10 cellular contexts compared by ENCODE assay signal in the genomic region with DNA sequence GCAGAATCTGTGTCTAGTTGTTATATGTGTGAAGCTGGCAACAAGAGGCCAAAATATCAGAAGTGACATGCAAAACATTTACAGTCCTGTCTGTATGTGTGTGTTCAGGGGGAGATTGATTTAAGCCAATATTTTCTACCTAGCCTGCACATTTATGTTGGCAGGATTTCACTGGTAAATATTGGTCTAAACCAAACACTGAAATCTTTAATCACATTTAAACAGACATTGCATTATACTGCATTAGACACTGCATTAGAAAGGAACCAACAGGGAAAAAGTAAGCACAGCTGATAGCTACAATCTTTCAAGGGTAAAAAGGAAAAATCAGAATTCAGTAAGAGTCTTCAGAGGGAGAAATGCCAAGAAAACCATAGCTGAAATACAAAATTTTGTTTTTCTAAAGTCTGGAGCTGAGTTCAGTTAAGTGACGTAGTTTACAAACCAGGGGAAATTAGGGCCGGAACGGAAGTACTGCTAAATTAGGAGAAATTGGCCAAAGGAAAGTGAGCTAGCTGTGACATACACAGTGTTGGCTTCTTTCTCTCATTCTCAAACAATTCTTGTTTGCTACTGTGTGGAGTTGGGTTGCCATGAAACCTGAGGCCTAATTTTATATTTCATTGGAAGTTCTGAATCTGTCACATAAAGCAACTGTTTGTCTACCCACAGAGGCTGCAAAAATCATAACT.
DNase-seq lines count a peak whose midpoint lies in the region; ATAC-seq and FAIRE-seq lines count a peak whose summit lies in the region.
"Had no signal": no experiment of that assay in that cellular context is flagged by ENCODE, and none has a peak within 500 bp of the region (broad histone marks: within the 10 kb centered on the region; RNA-seq: fewer than 3 reads in every experiment).

No MANE protein-coding gene starts in this region.

- peaks cover 0 to 4% (median 0%) of the 10 kb centered on the region in 5 donors for H3K9me3 ChIP-seq in subcutaneous abdominal adipose tissue (ENCODE audit: control insufficient read depth in 5 of 5, low read length in 5 of 5)

- no peaks in the 10 kb centered on the region for H3K9me3 Mint-ChIP-seq in activated T-helper 17 cell treated with anti-CD3 and anti-CD28 coated beads, Interleukin-2, amount 50 U/mL, for 72 hours

- H3K36me3 Mint-ChIP-seq in activated T-helper 17 cell treated with anti-CD3 and anti-CD28 coated beads, Interleukin-2, amount 50 U/mL, for 72 hours (ENCODE audit: low read depth): no peaks in the 10 kb centered on the region

- H3K27me3 Mint-ChIP-seq in activated T-helper 17 cell treated with anti-CD3 and anti-CD28 coated beads, Interleukin-2, amount 50 U/mL, for 72 hours: no peaks in the 10 kb centered on the region

- H3K27ac ChIP-seq in subcutaneous abdominal adipose tissue (ENCODE audit: low read depth, low read length): peak overlapping the region; percentile 25

- H3K4me1 Mint-ChIP-seq in activated T-helper 17 cell treated with anti-CD3 and anti-CD28 coated beads, Interleukin-2, amount 50 U/mL, for 72 hours: no peaks in the 10 kb centered on the region

- DNase-seq in NOMO-1 treated with DMSO at 0.1 percent for 48 hours (lab: John Stamatoyannopoulos, UW; ENCODE audit: unreplicated experiment) (peak; percentile 12), NOMO-1 (lab: John Stamatoyannopoulos, UW; ENCODE audit: unreplicated experiment in 2 of 2) (no peak), NCI-H187 treated with DMSO at 0.1 percent for 48 hours (lab: John Stamatoyannopoulos, UW) (no peak), NCI-H187 (lab: John Stamatoyannopoulos, UW) (no peak)
- DNase-seq: activated CD4-positive, alpha-beta T cell treated with anti-CD3 and anti-CD28 coated beads, Interleukin-2, amount 50 U/mL, for 48 hours had no signal

- H3K27ac Mint-ChIP-seq in activated T-helper 17 cell treated with anti-CD3 and anti-CD28 coated beads, Interleukin-2, amount 50 U/mL, for 72 hours: no peak overlapping the region

- ATAC-seq in activated T-helper 17 cell treated with anti-CD3 and anti-CD28 coated beads, Interleukin-2, amount 50 U/mL, for 72 hours (replicated peaks): peak; percentile 23
- no peak for ATAC-seq in HG03378 (IDR thresholded peaks at IDR 0.05; ENCODE audit: unreplicated experiment)

- no peak overlapping the region for H3K9ac ChIP-seq in subcutaneous abdominal adipose tissue (ENCODE audit: low read length in 5 of 5)

- H3K4me3 ChIP-seq in subcutaneous abdominal adipose tissue (ENCODE audit: low read depth in 1 of 5, low read length in 5 of 5): no peak overlapping the region

- no peak overlapping the region for H3K4me3 Mint-ChIP-seq in activated T-helper 17 cell treated with anti-CD3 and anti-CD28 coated beads, Interleukin-2, amount 50 U/mL, for 72 hours

- H3K4me1 ChIP-seq in subcutaneous abdominal adipose tissue (ENCODE audit: control insufficient read depth in 5 of 5, insufficient read depth in 5 of 5, low read length in 5 of 5): peaks cover 0 to 10% (median 0%) of the 10 kb centered on the region in 5 donors

- FAIRE-seq in islet of Langerhans (lab: Jason Lieb, UNC): peak; percentile 94
- FAIRE-seq: A204.1 had no signal

- H3K27me3 ChIP-seq in subcutaneous abdominal adipose tissue (ENCODE audit: control insufficient read depth in 5 of 5, insufficient read depth in 4 of 5, low read length in 5 of 5): no peaks in the 10 kb centered on the region

- H3K36me3 ChIP-seq in subcutaneous abdominal adipose tissue (ENCODE audit: control insufficient read depth in 5 of 5, insufficient read depth in 5 of 5, low read length in 5 of 5): no peaks in the 10 kb centered on the region
